Comparison of ENCODE assay signal across 16 cellular contexts in the genomic region with DNA sequence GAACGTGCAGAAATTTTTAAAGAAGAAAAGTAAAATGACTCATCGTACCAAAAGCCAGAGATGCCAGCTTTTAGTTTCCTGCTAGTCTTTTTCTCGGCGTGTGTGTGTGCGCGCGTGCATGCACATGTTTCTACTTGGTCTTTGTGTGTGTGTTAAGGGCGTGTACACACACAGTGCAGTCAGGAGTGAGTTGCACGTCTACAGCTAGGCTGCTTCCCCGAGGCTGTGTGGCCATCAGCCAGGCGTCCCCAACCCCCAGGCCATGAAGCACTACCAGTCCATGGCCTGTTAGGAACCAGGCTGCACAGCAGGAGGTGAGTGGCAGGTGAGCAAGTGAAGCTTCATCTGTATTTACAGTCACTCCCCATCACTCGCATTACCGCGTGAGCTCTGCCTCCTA. TPM values are rescaled to one million over a fixed set of nuclear protein-coding genes. Genes with fewer than 3 reads are reported as not detected.
DNase-seq lines count a peak whose midpoint lies in the region; ATAC-seq and TF ChIP-seq lines count a peak whose summit lies in the region.
"Had no signal": no experiment of that assay in that cellular context is flagged by ENCODE, and none has a peak within 500 bp of the region (broad histone marks: within the 10 kb centered on the region; RNA-seq: fewer than 3 reads in every experiment).

No MANE protein-coding gene starts in this region.

- intact Hi-C loops in activated T-helper 2 cell treated with anti-CD3 and anti-CD28 coated beads, Interferon-gamma antibody, Interleukin-2, Interleukin-4, amounts not matched to agents 10 μg/mL and 5 μg/mL and 100 μg/mL, durations not matched to agents 14 hours and 24 hours and 36 hours (cut with micrococcal nuclease) = loop anchor here (2.0 kb wide), 1 partner anchor 14 kb away; no protein-coding TSS in a partner anchor
- intact Hi-C loops in naive thymus-derived CD4-positive, alpha-beta T cell (cut with micrococcal nuclease) = loop anchor here in 1 of 2 donors (5.0 kb wide), 1 partner anchor 34 kb away; a partner anchor contains a TSS

- H3K4me3 ChIP-seq in naive thymus-derived CD4-positive, alpha-beta T cell (ENCODE audit: low read length) = no peak overlapping the region
- no peak overlapping the region for H3K4me3 ChIP-seq in right atrium auricular region
- H3K4me3 ChIP-seq: Peyer's patch had no signal

- H3K4me1 Mint-ChIP-seq in activated T-helper 2 cell treated with anti-CD3 and anti-CD28 coated beads, Interferon-gamma antibody, Interleukin-2, Interleukin-4, amounts not matched to agents 10 μg/mL and 5 μg/mL and 100 μg/mL, durations not matched to agents 14 hours and 24 hours and 36 hours (ENCODE audit: low read depth) = peaks cover 12% of the 10 kb centered on the region
- peaks cover 15 to 51% (median 38%) of the 10 kb centered on the region in 7 donors for H3K4me1 Mint-ChIP-seq in naive thymus-derived CD4-positive, alpha-beta T cell

- POLR2A ChIA-PET in naive thymus-derived CD4-positive, alpha-beta T cell (lab: Charles Lee) = interaction anchor here (0.6 kb wide), 1 partner anchor 1893 kb away, joined by 5 read pairs; no protein-coding TSS in a partner anchor

- peak overlapping the region; percentile 18 for H3K27ac Mint-ChIP-seq in activated T-helper 2 cell treated with anti-CD3 and anti-CD28 coated beads, Interferon-gamma antibody, Interleukin-2, Interleukin-4, amounts not matched to agents 10 μg/mL and 5 μg/mL and 100 μg/mL, durations not matched to agents 14 hours and 24 hours and 36 hours
- H3K27ac Mint-ChIP-seq in naive thymus-derived CD4-positive, alpha-beta T cell = peak overlapping the region in 7 of 9 donors; percentile 7 to 81 (median 43)

- peaks cover 5% of the 10 kb centered on the region for H3K27me3 Mint-ChIP-seq in activated T-helper 2 cell treated with anti-CD3 and anti-CD28 coated beads, Interferon-gamma antibody, Interleukin-2, Interleukin-4, amounts not matched to agents 10 μg/mL and 5 μg/mL and 100 μg/mL, durations not matched to agents 14 hours and 24 hours and 36 hours (ENCODE audit: low read depth)
- H3K27me3 Mint-ChIP-seq in naive thymus-derived CD4-positive, alpha-beta T cell = peaks cover 0 to 4% (median 2%) of the 10 kb centered on the region in 5 donors

- CTCF ChIA-PET in naive thymus-derived CD4-positive, alpha-beta T cell (lab: Charles Lee) = interaction anchor here (0.6 kb wide), 1 partner anchor 15 kb away, joined by 3 read pairs; no protein-coding TSS in a partner anchor

- H3K4me3 Mint-ChIP-seq in activated T-helper 2 cell treated with anti-CD3 and anti-CD28 coated beads, Interferon-gamma antibody, Interleukin-2, Interleukin-4, amounts not matched to agents 10 μg/mL and 5 μg/mL and 100 μg/mL, durations not matched to agents 14 hours and 24 hours and 36 hours (ENCODE audit: low read depth) = no peak overlapping the region
- peak overlapping the region; percentile 49 to 84 (median 74) for H3K4me3 Mint-ChIP-seq in naive thymus-derived CD4-positive, alpha-beta T cell

- H3K27ac ChIP-seq in naive thymus-derived CD4-positive, alpha-beta T cell (ENCODE audit: low read depth, low read length) = no peak overlapping the region
- H3K27ac ChIP-seq in right atrium auricular region = no peak overlapping the region
- H3K27ac ChIP-seq: 22Rv1, Peyer's patch had no signal

- H3K9me3 Mint-ChIP-seq in activated T-helper 2 cell treated with anti-CD3 and anti-CD28 coated beads, Interferon-gamma antibody, Interleukin-2, Interleukin-4, amounts not matched to agents 10 μg/mL and 5 μg/mL and 100 μg/mL, durations not matched to agents 14 hours and 24 hours and 36 hours = peaks cover 35% of the 10 kb centered on the region
- H3K9me3 Mint-ChIP-seq in naive thymus-derived CD4-positive, alpha-beta T cell = peaks cover under 1 to 40% (median 14%) of the 10 kb centered on the region in 11 donors

- H3K9me3 ChIP-seq in naive thymus-derived CD4-positive, alpha-beta T cell (ENCODE audit: control insufficient read depth in 2 of 3, low read length in 3 of 3) = peaks cover 0 to 12% (median 4%) of the 10 kb centered on the region in 3 experiments
- H3K9me3 ChIP-seq in right atrium auricular region = no peaks in the 10 kb centered on the region

- peaks cover 0 to 6% of the 10 kb centered on the region in 2 donors for H3K4me1 ChIP-seq in naive thymus-derived CD4-positive, alpha-beta T cell (ENCODE audit: control insufficient read depth in 2 of 2, insufficient read depth in 2 of 2, low read length in 2 of 2)
- peaks cover 0 to 32% of the 10 kb centered on the region in 2 donors for H3K4me1 ChIP-seq in right atrium auricular region

- peak; percentile 55 for ATAC-seq in naive thymus-derived CD4-positive, alpha-beta T cell
- no peak for ATAC-seq in HG03457 (IDR thresholded peaks at IDR 0.05; ENCODE audit: unreplicated experiment)

- peaks cover 0 to 11% (median 0%) of the 10 kb centered on the region in 3 experiments for H3K36me3 ChIP-seq in naive thymus-derived CD4-positive, alpha-beta T cell (ENCODE audit: control insufficient read depth in 2 of 3, insufficient read depth in 3 of 3, low read length in 3 of 3)
- no peaks in the 10 kb centered on the region for H3K36me3 ChIP-seq in right atrium auricular region
- H3K36me3 ChIP-seq: heart right ventricle, Peyer's patch had no signal

- no peak for TF ChIP-seq CTCF in right atrium auricular region (IDR thresholded peaks at IDR 0.05)

- no peaks in the 10 kb centered on the region for H3K27me3 ChIP-seq in naive thymus-derived CD4-positive, alpha-beta T cell (ENCODE audit: control insufficient read depth in 2 of 2, insufficient read depth in 2 of 2, low read length in 2 of 2)
- H3K27me3 ChIP-seq in right atrium auricular region = no peaks in the 10 kb centered on the region
- H3K27me3 ChIP-seq: heart right ventricle, Peyer's patch had no signal

- DNase-seq in DMS153 (lab: John Stamatoyannopoulos, UW) = peak; percentile 1
- DNase-seq in DMS153 treated with DMSO at 0.1 percent for 48 hours (lab: John Stamatoyannopoulos, UW; ENCODE audit: unreplicated experiment) = no peak
- DNase-seq in COR-L47 (lab: John Stamatoyannopoulos, UW) = peak; percentile 20
- DNase-seq in activated T-helper 2 cell treated with anti-CD3 and anti-CD28 coated beads, Interferon-gamma antibody, Interleukin-2, Interleukin-4, amounts not matched to agents 10 μg/mL and 5 μg/mL and 100 μg/mL, durations not matched to agents 14 hours and 24 hours and 36 hours (ENCODE audit: low spot score) = no peak
- DNase-seq in naive thymus-derived CD4-positive, alpha-beta T cell = no peak
- DNase-seq in right atrium auricular region (ENCODE audit: low spot score) = no peak
- DNase-seq in hippocampal formation (lab: John Stamatoyannopoulos, UW) = no peak
- DNase-seq: CD8-positive, alpha-beta memory T cell; heart right ventricle; left cardiac atrium; NCI-H526 treated with DMSO at 0.1 percent for 48 hours; Peyer's patch; retina; stimulated activated naive CD4-positive, alpha-beta T cell treated with Interleukin-2 at 50 U/mL for 16 hours had no signal

- peaks cover 16% of the 10 kb centered on the region for H3K36me3 Mint-ChIP-seq in activated T-helper 2 cell treated with anti-CD3 and anti-CD28 coated beads, Interferon-gamma antibody, Interleukin-2, Interleukin-4, amounts not matched to agents 10 μg/mL and 5 μg/mL and 100 μg/mL, durations not matched to agents 14 hours and 24 hours and 36 hours (ENCODE audit: low read depth)
- peaks cover 32 to 67% (median 66%) of the 10 kb centered on the region in 5 donors for H3K36me3 Mint-ChIP-seq in naive thymus-derived CD4-positive, alpha-beta T cell

RNA-seq across cellular contexts. Expression of a gene that starts 36.4 kb away (rescaled TPM):
- 3.4 and 4.0 TPM in 2 replicates for total RNA-seq in activated T-helper 2 cell treated with anti-CD3 and anti-CD28 coated beads, Interferon-gamma antibody, Interleukin-2, Interleukin-4, amounts not matched to agents 10 μg/mL and 5 μg/mL and 100 μg/mL, durations not matched to agents 14 hours and 24 hours and 36 hours
- total RNA-seq in naive thymus-derived CD4-positive, alpha-beta T cell = 10 to 100 TPM; 14.7 to 46.4 (median 41.4) TPM
- 10 to 100 TPM; 15.8 to 20.9 TPM for polyA plus RNA-seq in naive thymus-derived CD4-positive, alpha-beta T cell
- total RNA-seq in right atrium auricular region = 10 to 100 TPM; 12.7 to 25.1 TPM

RNA-seq across cellular contexts. Expression of a gene that starts 36.9 kb away (rescaled TPM):
- total RNA-seq in activated T-helper 2 cell treated with anti-CD3 and anti-CD28 coated beads, Interferon-gamma antibody, Interleukin-2, Interleukin-4, amounts not matched to agents 10 μg/mL and 5 μg/mL and 100 μg/mL, durations not matched to agents 14 hours and 24 hours and 36 hours = not detected in 2 replicates
- total RNA-seq in naive thymus-derived CD4-positive, alpha-beta T cell = 1 to 10 TPM in 1 of 5 experiments, under 1 TPM in 4; 0.05 to 1.1 (median 0.73) TPM
- polyA plus RNA-seq in naive thymus-derived CD4-positive, alpha-beta T cell = under 1 TPM in 1 of 2 donors, not detected in 1; 0.09 TPM
- not detected for total RNA-seq in right atrium auricular region
- total RNA-seq: CD8-positive, alpha-beta memory T cell; heart right ventricle; left cardiac atrium had no signal
- polyA plus RNA-seq: CD8-positive, alpha-beta memory T cell; heart right ventricle had no signal

Comparison
In these comparisons a context has a peak if more than half of its experiments do, and no peak if none do; other contexts are left out.
1. DNase-seq: peak in DMS153 (single experiment) and COR-L47 (single experiment); none in DMS153 treated with DMSO at 0.1 percent for 48 hours (single experiment), activated T-helper 2 cell treated with anti-CD3 and anti-CD28 coated beads, Interferon-gamma antibody, Interleukin-2, Interleukin-4, amounts not matched to agents 10 μg/mL and 5 μg/mL and 100 μg/mL, durations not matched to agents 14 hours and 24 hours and 36 hours (single experiment), naive thymus-derived CD4-positive, alpha-beta T cell (0 of 9), right atrium auricular region (single experiment) and hippocampal formation (0 of 2).